In the genomic region with DNA sequence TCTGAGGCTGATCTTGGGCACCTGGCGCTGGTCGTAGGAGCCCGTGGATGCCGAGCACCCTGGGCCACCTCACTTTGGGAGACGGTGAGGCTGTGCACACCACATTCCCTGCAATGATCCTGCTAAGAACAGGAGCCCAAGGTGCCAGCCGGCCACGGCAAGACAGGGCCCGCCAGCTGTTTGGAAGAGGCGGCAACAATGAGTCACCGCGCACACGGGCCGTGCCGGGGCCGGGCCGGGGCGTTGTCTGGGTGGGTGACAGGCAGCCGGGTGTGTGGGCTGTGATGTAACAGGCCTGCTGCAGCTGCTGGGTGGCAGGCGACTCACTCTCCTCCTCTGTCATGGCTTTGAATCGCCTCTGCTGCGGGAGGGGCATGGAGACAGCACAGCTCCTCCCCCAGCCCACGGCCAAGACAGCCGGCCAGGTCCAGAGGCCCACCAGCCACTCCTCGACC, we compare ENCODE assay signal across 1 cellular context.
TF ChIP-seq lines count a peak whose summit lies in the region.

No MANE protein-coding gene starts in this region.

TF ChIP-seq in GM23338, 12 proteins besides CTCF, POLR2A, EP300 and RAD21 (continued from another document):
- TF ChIP-seq, protein P1, sequence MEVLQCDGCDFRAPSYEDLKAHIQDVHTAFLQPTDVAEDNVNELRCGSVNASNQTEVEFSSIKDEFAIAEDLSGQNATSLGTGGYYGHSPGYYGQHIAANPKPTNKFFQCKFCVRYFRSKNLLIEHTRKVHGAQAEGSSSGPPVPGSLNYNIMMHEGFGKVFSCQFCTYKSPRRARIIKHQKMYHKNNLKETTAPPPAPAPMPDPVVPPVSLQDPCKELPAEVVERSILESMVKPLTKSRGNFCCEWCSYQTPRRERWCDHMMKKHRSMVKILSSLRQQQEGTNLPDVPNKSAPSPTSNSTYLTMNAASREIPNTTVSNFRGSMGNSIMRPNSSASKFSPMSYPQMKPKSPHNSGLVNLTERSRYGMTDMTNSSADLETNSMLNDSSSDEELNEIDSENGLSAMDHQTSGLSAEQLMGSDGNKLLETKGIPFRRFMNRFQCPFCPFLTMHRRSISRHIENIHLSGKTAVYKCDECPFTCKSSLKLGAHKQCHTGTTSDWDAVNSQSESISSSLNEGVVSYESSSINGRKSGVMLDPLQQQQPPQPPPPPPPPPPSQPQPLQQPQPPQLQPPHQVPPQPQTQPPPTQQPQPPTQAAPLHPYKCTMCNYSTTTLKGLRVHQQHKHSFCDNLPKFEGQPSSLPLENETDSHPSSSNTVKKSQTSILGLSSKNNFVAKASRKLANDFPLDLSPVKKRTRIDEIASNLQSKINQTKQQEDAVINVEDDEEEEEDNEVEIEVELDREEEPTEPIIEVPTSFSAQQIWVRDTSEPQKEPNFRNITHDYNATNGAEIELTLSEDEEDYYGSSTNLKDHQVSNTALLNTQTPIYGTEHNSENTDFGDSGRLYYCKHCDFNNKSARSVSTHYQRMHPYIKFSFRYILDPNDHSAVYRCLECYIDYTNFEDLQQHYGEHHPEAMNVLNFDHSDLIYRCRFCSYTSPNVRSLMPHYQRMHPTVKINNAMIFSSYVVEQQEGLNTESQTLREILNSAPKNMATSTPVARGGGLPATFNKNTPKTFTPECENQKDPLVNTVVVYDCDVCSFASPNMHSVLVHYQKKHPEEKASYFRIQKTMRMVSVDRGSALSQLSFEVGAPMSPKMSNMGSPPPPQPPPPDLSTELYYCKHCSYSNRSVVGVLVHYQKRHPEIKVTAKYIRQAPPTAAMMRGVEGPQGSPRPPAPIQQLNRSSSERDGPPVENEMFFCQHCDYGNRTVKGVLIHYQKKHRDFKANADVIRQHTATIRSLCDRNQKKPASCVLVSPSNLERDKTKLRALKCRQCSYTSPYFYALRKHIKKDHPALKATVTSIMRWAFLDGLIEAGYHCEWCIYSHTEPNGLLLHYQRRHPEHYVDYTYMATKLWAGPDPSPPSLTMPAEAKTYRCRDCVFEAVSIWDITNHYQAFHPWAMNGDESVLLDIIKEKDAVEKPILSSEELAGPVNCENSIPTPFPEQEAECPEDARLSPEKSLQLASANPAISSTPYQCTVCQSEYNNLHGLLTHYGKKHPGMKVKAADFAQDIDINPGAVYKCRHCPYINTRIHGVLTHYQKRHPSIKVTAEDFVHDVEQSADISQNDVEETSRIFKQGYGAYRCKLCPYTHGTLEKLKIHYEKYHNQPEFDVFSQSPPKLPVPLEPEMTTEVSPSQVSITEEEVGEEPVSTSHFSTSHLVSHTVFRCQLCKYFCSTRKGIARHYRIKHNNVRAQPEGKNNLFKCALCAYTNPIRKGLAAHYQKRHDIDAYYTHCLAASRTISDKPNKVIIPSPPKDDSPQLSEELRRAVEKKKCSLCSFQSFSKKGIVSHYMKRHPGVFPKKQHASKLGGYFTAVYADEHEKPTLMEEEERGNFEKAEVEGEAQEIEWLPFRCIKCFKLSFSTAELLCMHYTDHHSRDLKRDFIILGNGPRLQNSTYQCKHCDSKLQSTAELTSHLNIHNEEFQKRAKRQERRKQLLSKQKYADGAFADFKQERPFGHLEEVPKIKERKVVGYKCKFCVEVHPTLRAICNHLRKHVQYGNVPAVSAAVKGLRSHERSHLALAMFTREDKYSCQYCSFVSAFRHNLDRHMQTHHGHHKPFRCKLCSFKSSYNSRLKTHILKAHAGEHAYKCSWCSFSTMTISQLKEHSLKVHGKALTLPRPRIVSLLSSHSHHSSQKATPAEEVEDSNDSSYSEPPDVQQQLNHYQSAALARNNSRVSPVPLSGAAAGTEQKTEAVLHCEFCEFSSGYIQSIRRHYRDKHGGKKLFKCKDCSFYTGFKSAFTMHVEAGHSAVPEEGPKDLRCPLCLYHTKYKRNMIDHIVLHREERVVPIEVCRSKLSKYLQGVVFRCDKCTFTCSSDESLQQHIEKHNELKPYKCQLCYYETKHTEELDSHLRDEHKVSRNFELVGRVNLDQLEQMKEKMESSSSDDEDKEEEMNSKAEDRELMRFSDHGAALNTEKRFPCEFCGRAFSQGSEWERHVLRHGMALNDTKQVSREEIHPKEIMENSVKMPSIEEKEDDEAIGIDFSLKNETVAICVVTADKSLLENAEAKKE (CRISPR knock-in tag; IDR thresholded peaks at IDR 0.05), result no peak
- TF ChIP-seq EZH2phosphoT487 (IDR thresholded peaks at IDR 0.05; ENCODE audit: unreplicated experiment) (no peak), STAT1 (IDR thresholded peaks at IDR 0.05; ENCODE audit: unreplicated experiment) (no peak), ZNF331 (CRISPR knock-in tag; IDR thresholded peaks at IDR 0.05; ENCODE audit: low read depth) (no peak), NANOG (IDR thresholded peaks at IDR 0.05; ENCODE audit: borderline replicate concordance) (no peak), JUNB (IDR thresholded peaks at IDR 0.05; ENCODE audit: unreplicated experiment) (no peak)
- TF ChIP-seq, protein P2, sequence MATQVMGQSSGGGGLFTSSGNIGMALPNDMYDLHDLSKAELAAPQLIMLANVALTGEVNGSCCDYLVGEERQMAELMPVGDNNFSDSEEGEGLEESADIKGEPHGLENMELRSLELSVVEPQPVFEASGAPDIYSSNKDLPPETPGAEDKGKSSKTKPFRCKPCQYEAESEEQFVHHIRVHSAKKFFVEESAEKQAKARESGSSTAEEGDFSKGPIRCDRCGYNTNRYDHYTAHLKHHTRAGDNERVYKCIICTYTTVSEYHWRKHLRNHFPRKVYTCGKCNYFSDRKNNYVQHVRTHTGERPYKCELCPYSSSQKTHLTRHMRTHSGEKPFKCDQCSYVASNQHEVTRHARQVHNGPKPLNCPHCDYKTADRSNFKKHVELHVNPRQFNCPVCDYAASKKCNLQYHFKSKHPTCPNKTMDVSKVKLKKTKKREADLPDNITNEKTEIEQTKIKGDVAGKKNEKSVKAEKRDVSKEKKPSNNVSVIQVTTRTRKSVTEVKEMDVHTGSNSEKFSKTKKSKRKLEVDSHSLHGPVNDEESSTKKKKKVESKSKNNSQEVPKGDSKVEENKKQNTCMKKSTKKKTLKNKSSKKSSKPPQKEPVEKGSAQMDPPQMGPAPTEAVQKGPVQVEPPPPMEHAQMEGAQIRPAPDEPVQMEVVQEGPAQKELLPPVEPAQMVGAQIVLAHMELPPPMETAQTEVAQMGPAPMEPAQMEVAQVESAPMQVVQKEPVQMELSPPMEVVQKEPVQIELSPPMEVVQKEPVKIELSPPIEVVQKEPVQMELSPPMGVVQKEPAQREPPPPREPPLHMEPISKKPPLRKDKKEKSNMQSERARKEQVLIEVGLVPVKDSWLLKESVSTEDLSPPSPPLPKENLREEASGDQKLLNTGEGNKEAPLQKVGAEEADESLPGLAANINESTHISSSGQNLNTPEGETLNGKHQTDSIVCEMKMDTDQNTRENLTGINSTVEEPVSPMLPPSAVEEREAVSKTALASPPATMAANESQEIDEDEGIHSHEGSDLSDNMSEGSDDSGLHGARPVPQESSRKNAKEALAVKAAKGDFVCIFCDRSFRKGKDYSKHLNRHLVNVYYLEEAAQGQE (IDR thresholded peaks at IDR 0.05; ENCODE audit: unreplicated experiment), result no peak
